Comparison of ENCODE assay signal across 8 cellular contexts in genomic region chr10:71217266-71218045, GRCh38. TPM values are rescaled to one million over a fixed set of nuclear protein-coding genes. Genes with fewer than 3 reads are reported as not detected.
A peak's percentile ranks its signal among the peaks of the same experiment; 100 is the strongest.
DNase-seq lines count a peak whose midpoint lies in the region; ATAC-seq, FAIRE-seq and TF ChIP-seq lines count a peak whose summit lies in the region.

No MANE protein-coding gene starts in this region.

- ATAC-seq in GM18861 (IDR thresholded peaks at IDR 0.05; ENCODE audit: unreplicated experiment), result no peak

- H3K27me3 ChIP-seq in endocrine pancreas (ENCODE audit: control insufficient read depth, insufficient read depth, low read length), result no peaks in the 10 kb centered on the region

- H3K36me3 ChIP-seq in ES-I3 (ENCODE audit: insufficient read depth, low read length) (no peaks in the 10 kb centered on the region), endocrine pancreas (ENCODE audit: control insufficient read depth, insufficient read depth, low read length) (no peaks in the 10 kb centered on the region)

- no peaks in the 10 kb centered on the region for H3K36me3 Mint-ChIP-seq in mesothelial cell of epicardium

- H3K9me3 Mint-ChIP-seq in mesothelial cell of epicardium, result no peaks in the 10 kb centered on the region

- no peaks in the 10 kb centered on the region for H3K9me3 ChIP-seq in ES-I3 (ENCODE audit: control insufficient read depth, insufficient read depth, low read length)
- H3K9me3 ChIP-seq in endocrine pancreas (ENCODE audit: control insufficient read depth, low read length), result no peaks in the 10 kb centered on the region

- TF ChIP-seq CTCF in mesothelial cell of epicardium (IDR thresholded peaks at IDR 0.05; ENCODE audit: unreplicated experiment), result no peak

- H3K9ac ChIP-seq in ES-I3 (ENCODE audit: low read depth, low read length), result peak overlapping the region; percentile 64
- H3K9ac ChIP-seq in endocrine pancreas (ENCODE audit: control insufficient read depth, insufficient read depth, low read length), result peak overlapping the region; percentile 19

- peak overlapping the region; percentile 89 for H3K4me3 Mint-ChIP-seq in mesothelial cell of epicardium

- H3K4me1 Mint-ChIP-seq in mesothelial cell of epicardium, result peaks cover 71% of the 10 kb centered on the region

- FAIRE-seq in urothelium cell line (lab: Jason Lieb, UNC), result no peak

- H3K27ac Mint-ChIP-seq in mesothelial cell of epicardium, result peak overlapping the region; percentile 82

- DNase-seq in NCI-H69 (lab: John Stamatoyannopoulos, UW), result peak; percentile 89
- peak in 1 of 2 experiments; percentile 71 for DNase-seq in mesothelial cell of epicardium (ENCODE audit: low spot score in 2 of 2, unreplicated experiment in 2 of 2)
- peak; percentile 71 for DNase-seq in urothelium cell line (ENCODE audit: low spot score)
- DNase-seq in hippocampal formation (lab: John Stamatoyannopoulos, UW), result no peak
- no peak for DNase-seq in glomerular visceral epithelial cell (ENCODE audit: extremely low spot score)

- H3K4me3 ChIP-seq in endocrine pancreas (ENCODE audit: control insufficient read depth, insufficient read depth, low read length), result peak overlapping the region; percentile 35

- H3K4me1 ChIP-seq in ES-I3 (ENCODE audit: insufficient read depth, low read length), result peaks cover 50% of the 10 kb centered on the region
- no peaks in the 10 kb centered on the region for H3K4me1 ChIP-seq in endocrine pancreas (ENCODE audit: control insufficient read depth, insufficient read depth, low read length)

- H3K27me3 Mint-ChIP-seq in mesothelial cell of epicardium (ENCODE audit: low read depth), result no peaks in the 10 kb centered on the region

RNA-seq across cellular contexts. Expression of gene UNC5B, which starts 5.1 kb away (rescaled TPM):
- total RNA-seq in mesothelial cell of epicardium, result 84.8 to 91.5 TPM (median 85.7 TPM) in 3 replicates

Comparison
In these comparisons a context has a peak if more than half of its experiments do, and no peak if none do; other contexts are left out.
1. DNase-seq: peak in NCI-H69 (single experiment) and urothelium cell line (single experiment); none in hippocampal formation (0 of 2) and glomerular visceral epithelial cell (single experiment).